In the genomic region with DNA sequence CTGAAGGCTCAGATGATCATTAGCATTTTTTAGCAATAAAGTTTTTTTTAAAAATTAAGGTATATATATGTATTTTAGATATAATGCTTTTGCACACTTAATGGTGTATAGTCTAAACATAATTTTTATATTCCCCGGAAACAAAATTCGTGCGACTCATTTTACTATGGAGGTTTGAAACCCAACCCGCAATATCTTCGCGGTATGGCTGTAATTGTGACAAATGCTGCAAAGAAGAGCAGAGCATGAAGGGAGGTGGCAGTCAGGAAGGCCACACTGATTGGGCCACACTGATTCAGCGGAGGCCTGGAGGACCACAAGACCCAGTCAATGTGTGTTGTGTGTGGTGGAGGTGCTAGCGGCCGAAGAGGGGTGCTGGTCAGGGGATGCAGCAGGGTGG, we compare ENCODE assay signal across 7 cellular contexts. TPM values are rescaled to one million over a fixed set of nuclear protein-coding genes. Genes with fewer than 3 reads are reported as not detected.
DNase-seq lines count a peak whose midpoint lies in the region; ATAC-seq and TF ChIP-seq lines count a peak whose summit lies in the region.

No MANE protein-coding gene starts in this region.

- H3K27ac ChIP-seq in hepatocyte, result no peak overlapping the region
- peak overlapping the region; percentile 69 for H3K27ac ChIP-seq in skeletal muscle tissue (ENCODE audit: low read depth, low read length)
- no peak overlapping the region for H3K27ac ChIP-seq in aorta (ENCODE audit: low read depth in 1 of 2, low read length in 2 of 2)
- peak overlapping the region in 2 of 4 donors; percentile 80 to 85 for H3K27ac ChIP-seq in gastroesophageal sphincter

- peak overlapping the region; percentile 80 to 92 (median 90) for H3K9ac ChIP-seq in skeletal muscle tissue (ENCODE audit: low read depth in 1 of 3, low read length in 3 of 3)

- WGBS in hepatocyte (ENCODE audit: low lambda C conversion rate, missing lambda C conversion rate), result 89% methylated on average over 9 of the region's 9 CpGs
- 92% methylated on average over 9 of the region's 9 CpGs for WGBS in aorta, 2 donors
- WGBS in gastroesophageal sphincter (ENCODE audit: low coverage in 1 of 2), 2 donors, result 84% methylated on average over 7 of the region's 9 CpGs; no CpG with 5 or more reads in 1 of the 2 donors

- peak overlapping the region; percentile 43 for H3K4me3 ChIP-seq in HFF-Myc (replicated peaks; ENCODE audit: low read depth, low read length)
- no peak overlapping the region for H3K4me3 ChIP-seq in hepatocyte
- peak overlapping the region; percentile 73 to 79 (median 77) for H3K4me3 ChIP-seq in skeletal muscle tissue (ENCODE audit: low read length in 3 of 3)
- no peak overlapping the region for H3K4me3 ChIP-seq in aorta (ENCODE audit: low read length in 2 of 2)
- H3K4me3 ChIP-seq in gastroesophageal sphincter, result peak overlapping the region in 1 of 2 donors; percentile 66

- DNase-seq in HFF-Myc (ENCODE audit: extremely low read depth, low read depth) (no peak), hepatocyte (ENCODE audit: low spot score) (no peak), aorta (no peak)
- no peak for DNase-seq in activated CD8-positive, alpha-beta T cell treated with anti-CD3 and anti-CD28 coated beads, Interleukin-2, amount 10 ng/mL, durations not matched to agents 7 days and 5 days

- H3K36me3 ChIP-seq in hepatocyte (replicated peaks; ENCODE audit: insufficient read depth, low read depth) (no peaks in the 10 kb centered on the region), skeletal muscle tissue (ENCODE audit: control insufficient read depth in 3 of 3, insufficient read depth in 3 of 3, low read length in 3 of 3) (no peaks in the 10 kb centered on the region), aorta (ENCODE audit: control insufficient read depth in 1 of 2, insufficient read depth in 2 of 2, low read length in 1 of 2) (no peaks in the 10 kb centered on the region), gastroesophageal sphincter (no peaks in the 10 kb centered on the region)

- peak overlapping the region; percentile 79 for H3K4me3 Mint-ChIP-seq in activated CD8-positive, alpha-beta T cell treated with anti-CD3 and anti-CD28 coated beads, Interleukin-2, amount 10 ng/mL, durations not matched to agents 7 days and 5 days

- intact Hi-C loops in aorta (cut with DNase I), result loop anchor here (2.0 to 5.0 kb wide), 2 partner anchors 48 to 49 kb away; no protein-coding TSS in a partner anchor

- no peak for TF ChIP-seq POLR2A in gastroesophageal sphincter (IDR thresholded peaks at IDR 0.05)

- no peaks in the 10 kb centered on the region for H4K20me1 ChIP-seq in hepatocyte (ENCODE audit: insufficient read depth, poor library complexity, severe bottlenecking)

- H3K4me2 ChIP-seq in hepatocyte, result peak overlapping the region; percentile 90

- no peak for ATAC-seq in activated CD8-positive, alpha-beta T cell treated with anti-CD3 and anti-CD28 coated beads, Interleukin-2, amount 10 ng/mL, durations not matched to agents 7 days and 5 days
- ATAC-seq in aorta (ENCODE audit: low FRiP score), result no peak
- ATAC-seq in GM19351 (IDR thresholded peaks at IDR 0.05; ENCODE audit: unreplicated experiment), result no peak
- ATAC-seq in gastroesophageal sphincter, result no peak

- H3K9me3 ChIP-seq in hepatocyte (ENCODE audit: low read depth) (no peaks in the 10 kb centered on the region), skeletal muscle tissue (ENCODE audit: control insufficient read depth in 3 of 3, low read length in 3 of 3) (no peaks in the 10 kb centered on the region), aorta (ENCODE audit: control insufficient read depth, low read length) (no peaks in the 10 kb centered on the region), gastroesophageal sphincter (no peaks in the 10 kb centered on the region)

- no peaks in the 10 kb centered on the region for H3K9me3 Mint-ChIP-seq in activated CD8-positive, alpha-beta T cell treated with anti-CD3 and anti-CD28 coated beads, Interleukin-2, amount 10 ng/mL, durations not matched to agents 7 days and 5 days (ENCODE audit: insufficient read depth)

- H3K27ac Mint-ChIP-seq in activated CD8-positive, alpha-beta T cell treated with anti-CD3 and anti-CD28 coated beads, Interleukin-2, amount 10 ng/mL, durations not matched to agents 7 days and 5 days, result peak overlapping the region; percentile 53

- H3K79me2 ChIP-seq in hepatocyte, result no peaks in the 10 kb centered on the region

- peaks cover 15% of the 10 kb centered on the region for H3K4me1 Mint-ChIP-seq in activated CD8-positive, alpha-beta T cell treated with anti-CD3 and anti-CD28 coated beads, Interleukin-2, amount 10 ng/mL, durations not matched to agents 7 days and 5 days (ENCODE audit: low read depth)

- no peaks in the 10 kb centered on the region for H3K36me3 Mint-ChIP-seq in activated CD8-positive, alpha-beta T cell treated with anti-CD3 and anti-CD28 coated beads, Interleukin-2, amount 10 ng/mL, durations not matched to agents 7 days and 5 days (ENCODE audit: low read depth)

- TF ChIP-seq EP300 in gastroesophageal sphincter (IDR thresholded peaks at IDR 0.05), result no peak

- no peak for TF ChIP-seq CTCF in HFF-Myc (IDR thresholded peaks at IDR 0.05; ENCODE audit: low read depth, low read length, missing control alignments)
- TF ChIP-seq CTCF in hepatocyte (IDR thresholded peaks at IDR 0.05; ENCODE audit: poor library complexity), result no peak
- TF ChIP-seq CTCF in gastroesophageal sphincter (IDR thresholded peaks at IDR 0.05), result no peak

- peaks cover 12% of the 10 kb centered on the region for H3K27me3 Mint-ChIP-seq in activated CD8-positive, alpha-beta T cell treated with anti-CD3 and anti-CD28 coated beads, Interleukin-2, amount 10 ng/mL, durations not matched to agents 7 days and 5 days (ENCODE audit: low read depth)

- H3K9me2 ChIP-seq in hepatocyte (replicated peaks; ENCODE audit: insufficient read depth), result no peaks in the 10 kb centered on the region

- CTCF ChIA-PET in activated CD8-positive, alpha-beta T cell treated with anti-CD3 and anti-CD28 coated beads, Interleukin-2, amount 10 ng/mL, durations not matched to agents 7 days and 5 days (lab: Charles Lee), result no interaction called here

- H3K27me3 ChIP-seq in hepatocyte, result peaks cover 3% of the 10 kb centered on the region
- no peaks in the 10 kb centered on the region for H3K27me3 ChIP-seq in skeletal muscle tissue (ENCODE audit: control insufficient read depth in 3 of 3, insufficient read depth in 3 of 3, low read length in 3 of 3)
- H3K27me3 ChIP-seq in aorta (ENCODE audit: control insufficient read depth in 1 of 2, insufficient read depth in 2 of 2, low read length in 1 of 2), result no peaks in the 10 kb centered on the region
- no peaks in the 10 kb centered on the region for H3K27me3 ChIP-seq in gastroesophageal sphincter

- H3K4me1 ChIP-seq in hepatocyte (ENCODE audit: insufficient read depth) (peaks cover 5% of the 10 kb centered on the region), skeletal muscle tissue (ENCODE audit: control insufficient read depth in 3 of 3, insufficient read depth in 3 of 3, low read length in 3 of 3) (peaks cover 9 to 16% (median 15%) of the 10 kb centered on the region in 3 donors), aorta (ENCODE audit: control insufficient read depth in 1 of 2, insufficient read depth in 2 of 2, low read length in 2 of 2) (no peaks in the 10 kb centered on the region), gastroesophageal sphincter (peaks cover 0 to 14% (median 5%) of the 10 kb centered on the region in 3 donors)

- peak overlapping the region; percentile 98 for H2AFZ ChIP-seq in hepatocyte

- POLR2A ChIA-PET in activated CD8-positive, alpha-beta T cell treated with anti-CD3 and anti-CD28 coated beads, Interleukin-2, amount 10 ng/mL, durations not matched to agents 7 days and 5 days (lab: Charles Lee), result no interaction called here

RNA-seq across cellular contexts. Expression of gene CYP8B1, which starts 4.5 kb away (rescaled TPM):
- not detected for total RNA-seq in activated CD8-positive, alpha-beta T cell treated with anti-CD3 and anti-CD28 coated beads, Interleukin-2, amount 10 ng/mL, durations not matched to agents 7 days and 5 days
- total RNA-seq in hepatocyte (5.7 and 5.9 TPM in 2 replicates), skeletal muscle tissue (not detected), aorta (not detected), gastroesophageal sphincter (not detected)
- polyA plus RNA-seq in hepatocyte (2.2 and 4.5 TPM in 2 replicates), aorta (under 1 TPM in 1 of 2 donors, not detected in 1; 0.10 TPM)

RNA-seq across cellular contexts. Expression of gene ZNF662, which starts 25.8 kb away (rescaled TPM):
- 1 to 10 TPM; 1.2 to 1.7 TPM for total RNA-seq in activated CD8-positive, alpha-beta T cell treated with anti-CD3 and anti-CD28 coated beads, Interleukin-2, amount 10 ng/mL, durations not matched to agents 7 days and 5 days
- total RNA-seq in hepatocyte (0.07 TPM in 1 of 2 replicates, not detected in the other), skeletal muscle tissue (11.0 TPM), aorta (10 to 100 TPM; 13.0 to 18.1 TPM), gastroesophageal sphincter (10 to 100 TPM in 2 of 4 donors, 1 to 10 TPM in 2; 4.3 to 18.2 (median 10.3) TPM)
- polyA plus RNA-seq in hepatocyte (not detected in 2 replicates), aorta (1 to 10 TPM; 1.0 to 9.8 TPM)

Comparison
In these comparisons a context has a peak if more than half of its experiments do, and no peak if none do; other contexts are left out.
1. H3K4me3 ChIP-seq: peak in HFF-Myc (single experiment) and skeletal muscle tissue (3 of 3); none in hepatocyte (single experiment) and aorta (0 of 2).